8 cellular contexts compared by ENCODE assay signal in the genomic region with DNA sequence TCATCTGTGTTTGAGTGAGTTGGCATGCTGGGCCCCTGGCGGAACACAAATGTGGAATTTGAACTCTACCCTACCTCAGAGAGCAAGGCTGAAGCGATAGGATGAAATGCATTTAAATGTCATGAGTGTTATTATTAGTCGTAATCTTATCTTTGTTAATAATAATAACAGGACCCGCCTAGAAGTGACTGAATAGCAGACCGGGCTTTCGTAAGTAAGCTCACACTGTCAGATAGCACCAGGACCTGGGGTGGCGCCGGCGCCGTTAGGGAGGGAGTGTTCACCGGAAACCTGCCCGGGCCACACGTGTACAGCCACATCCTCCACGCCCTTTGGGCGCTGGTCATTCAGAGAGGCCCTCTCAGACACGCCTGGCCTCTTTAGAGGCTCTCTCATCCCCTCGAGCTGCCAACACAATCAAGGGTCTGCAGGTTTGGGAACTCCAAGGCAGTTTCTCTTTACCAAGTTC.
DNase-seq lines count a peak whose midpoint lies in the region; ATAC-seq lines count a peak whose summit lies in the region.

No MANE protein-coding gene starts in this region.

- no peaks in the 10 kb centered on the region for H3K36me3 Mint-ChIP-seq in IgD-negative memory B cell

- DNase-seq in CD1c-positive myeloid dendritic cell (ENCODE audit: extremely low spot score), result peak; percentile 30
- peak; percentile 25 for DNase-seq in activated T-helper 1 cell treated with Interleukin-2 at 50 U/mL for 16 hours (ENCODE audit: low read depth)
- DNase-seq in Right ventricle myocardium superior, result peak; percentile 92
- DNase-seq in stimulated activated CD4-positive, alpha-beta T cell treated with anti-CD3 and anti-CD28 coated beads, Interleukin-4, amount 100 ng/mL, for 1 hour, result peak; percentile 46
- no peak for DNase-seq in G401 (ENCODE audit: low spot score)
- no peak for DNase-seq in NCI-H526 treated with DMSO at 0.1 percent for 48 hours (lab: John Stamatoyannopoulos, UW)

- no peaks in the 10 kb centered on the region for H3K27me3 Mint-ChIP-seq in IgD-negative memory B cell

- ATAC-seq in GM19467 (IDR thresholded peaks at IDR 0.05; ENCODE audit: unreplicated experiment) (peak; percentile 76), Right ventricle myocardium superior (ENCODE audit: poor library complexity) (peak; percentile 83)

- intact Hi-C loops in Right ventricle myocardium superior (cut with DNase I), result loop anchor here (10.0 kb wide), 1 partner anchor 56 kb away; no protein-coding TSS in a partner anchor

- no peaks in the 10 kb centered on the region for H3K9me3 Mint-ChIP-seq in IgD-negative memory B cell

- H3K27ac Mint-ChIP-seq in IgD-negative memory B cell, result peak overlapping the region; percentile 95 to 100 (median 100)

- peaks cover 50 to 72% (median 52%) of the 10 kb centered on the region in 3 donors for H3K4me1 Mint-ChIP-seq in IgD-negative memory B cell

- peak overlapping the region; percentile 75 to 93 (median 81) for H3K4me3 Mint-ChIP-seq in IgD-negative memory B cell

- in situ Hi-C loops in G401 (cut with HindIII; ENCODE audit: low sequenced_read_pairs), result loop anchor here (10.0 kb wide), 1 partner anchor 46 kb away; no protein-coding TSS in a partner anchor

Comparison
In these comparisons a context has a peak if more than half of its experiments do, and no peak if none do; other contexts are left out.
1. DNase-seq: peak in CD1c-positive myeloid dendritic cell (single experiment), activated T-helper 1 cell treated with Interleukin-2 at 50 U/mL for 16 hours (single experiment), Right ventricle myocardium superior (single experiment) and stimulated activated CD4-positive, alpha-beta T cell treated with anti-CD3 and anti-CD28 coated beads, Interleukin-4, amount 100 ng/mL, for 1 hour (single experiment); none in G401 (single experiment) and NCI-H526 treated with DMSO at 0.1 percent for 48 hours (single experiment).